In genomic region chr7:27277628-27278027, GRCh38 we compare ENCODE assay signal across 15 cellular contexts. TPM values are rescaled to one million over a fixed set of nuclear protein-coding genes. Genes with fewer than 3 reads are reported as not detected.
A peak's percentile ranks its signal among the peaks of the same experiment; 100 is the strongest.
DNase-seq lines count a peak whose midpoint lies in the region; ATAC-seq, FAIRE-seq and TF ChIP-seq lines count a peak whose summit lies in the region.
"Had no signal": no experiment of that assay in that cellular context is flagged by ENCODE, and none has a peak within 500 bp of the region (broad histone marks: within the 10 kb centered on the region; RNA-seq: fewer than 3 reads in every experiment).

No MANE protein-coding gene starts in this region.

- TF ChIP-seq POLR2A in K562 (conservative IDR thresholded peaks at IDR 0.05): no peak

- no peak overlapping the region for H2AFZ ChIP-seq in K562 (ENCODE audit: low read depth, low read length)

- TF ChIP-seq CTCF in BE2C (IDR thresholded peaks at IDR 0.05; ENCODE audit: low read depth, low read length) (no peak), K562 (IDR thresholded peaks at IDR 0.05 in 2 of 3, conservative IDR thresholded peaks at IDR 0.05 in 1 of 3; ENCODE audit: insufficient read depth in 2 of 3, low read depth in 1 of 3, low read length in 3 of 3) (no peak), liver (IDR thresholded peaks at IDR 0.05; ENCODE audit: low read depth, low read length, missing input control) (no peak)

- H4K20me1 ChIP-seq in K562 (replicated peaks; ENCODE audit: control insufficient read depth, insufficient read depth, low read length): no peaks in the 10 kb centered on the region

- no peak for TF ChIP-seq EP300 in K562 (IDR thresholded peaks at IDR 0.05; ENCODE audit: low read length)

- in situ Hi-C loops in K562 (cut with MboI): no loop called here

- H3K4me3 ChIP-seq in BE2C (ENCODE audit: low read depth, low read length) (no peak overlapping the region), K562 (no peak overlapping the region), liver (ENCODE audit: low read depth in 1 of 3, low read length in 3 of 3) (no peak overlapping the region)
- H3K4me3 ChIP-seq: esophagus muscularis mucosa, ovary, suprapubic skin had no signal

- no peak for FAIRE-seq in K562 (lab: Jason Lieb, UNC)
- FAIRE-seq: kidney, TTC549 had no signal

- BruUV-seq in K562 (replicated peaks; lab: Mats Ljungman, UMichigan): no TSS peak

- H3K27ac ChIP-seq in K562 (ENCODE audit: extremely low read depth, low read depth, low read length) (no peak overlapping the region), liver (ENCODE audit: low read depth in 1 of 2, low read length in 2 of 2) (peak overlapping the region; percentile 18 to 65)
- H3K27ac ChIP-seq: C4-2B, esophagus muscularis mucosa, ovary, suprapubic skin had no signal

- H3K9me3 ChIP-seq in BE2C: no peaks in the 10 kb centered on the region; the same call in 1 of the 2 replicates
- no peaks in the 10 kb centered on the region for H3K9me3 ChIP-seq in K562 (replicated peaks; ENCODE audit: control insufficient read depth, insufficient read depth, low read depth, low read length)
- H3K9me3 ChIP-seq in liver (ENCODE audit: control insufficient read depth in 4 of 4, low read length in 3 of 4): no peaks in the 10 kb centered on the region
- H3K9me3 ChIP-seq: ovary, suprapubic skin had no signal

- ATAC-seq in K562 (no peak), GM18861 (IDR thresholded peaks at IDR 0.05; ENCODE audit: unreplicated experiment) (no peak), HG03135 (IDR thresholded peaks at IDR 0.05; ENCODE audit: unreplicated experiment) (no peak), HG03439 (IDR thresholded peaks at IDR 0.05; ENCODE audit: unreplicated experiment) (no peak)

- H3K9ac ChIP-seq in K562 (ENCODE audit: insufficient read depth in 1 of 2, low read depth in 2 of 2, low read length in 2 of 2): no peak overlapping the region
- no peak overlapping the region for H3K9ac ChIP-seq in liver (ENCODE audit: low read depth in 1 of 2, low read length in 2 of 2)

- no peak overlapping the region for H3K4me2 ChIP-seq in K562 (ENCODE audit: insufficient read depth, low read length)

- no peak for TF ChIP-seq RAD21 in K562 (CRISPR knock-in tag; conservative IDR thresholded peaks at IDR 0.05 in 1 of 2, IDR thresholded peaks at IDR 0.05 in 1 of 2)
- TF ChIP-seq RAD21 in liver (IDR thresholded peaks at IDR 0.05): peak; percentile 45 to 55

- H3K9me1 ChIP-seq in K562 (ENCODE audit: control insufficient read depth, insufficient read depth, low read length): no peaks in the 10 kb centered on the region

- CTCF ChIA-PET in K562 (lab: Yijun Ruan, JAX; ENCODE audit: low intra/inter-chr PET ratio): no interaction called here

- 0% methylated on average over 2 of the region's 2 CpGs for WGBS in K562 (ENCODE audit: insufficient coverage, low coverage, missing lambda C conversion rate)
- 26% methylated on average over 2 of the region's 2 CpGs for whole genome bisulfite sequencing in liver

- H3K79me2 ChIP-seq in K562 (ENCODE audit: control insufficient read depth, insufficient read depth, low read length): no peaks in the 10 kb centered on the region

- no peaks in the 10 kb centered on the region for H3K36me3 ChIP-seq in BE2C
- no peaks in the 10 kb centered on the region for H3K36me3 ChIP-seq in K562 (ENCODE audit: control insufficient read depth, insufficient read depth, low read length)
- no peaks in the 10 kb centered on the region for H3K36me3 ChIP-seq in liver (ENCODE audit: control insufficient read depth in 4 of 4, insufficient read depth in 3 of 4, low read depth in 1 of 4, low read length in 3 of 4)
- H3K36me3 ChIP-seq: esophagus muscularis mucosa, ovary, suprapubic skin had no signal

- intact Hi-C loops in K562 (cut with micrococcal nuclease): no loop called here

- POLR2A ChIA-PET in K562 (lab: Yijun Ruan, JAX): no interaction called here

- H3K27me3 ChIP-seq in BE2C (peaks cover 14% of the 10 kb centered on the region), K562 (ENCODE audit: control insufficient read depth in 2 of 2, insufficient read depth in 2 of 2, low read length in 2 of 2) (peaks cover 0 to 4% of the 10 kb centered on the region in 2 experiments; a peak in 1 of 5 replicates), liver (ENCODE audit: control insufficient read depth in 4 of 4, insufficient read depth in 4 of 4, low read length in 3 of 4) (no peaks in the 10 kb centered on the region)
- H3K27me3 ChIP-seq: ovary had no signal

- H3K4me1 ChIP-seq in BE2C (no peaks in the 10 kb centered on the region), K562 (replicated peaks in 1 of 2; ENCODE audit: control insufficient read depth in 2 of 2, insufficient read depth in 2 of 2, low read length in 2 of 2) (no peaks in the 10 kb centered on the region), liver (ENCODE audit: control insufficient read depth in 4 of 4, insufficient read depth in 4 of 4, low read length in 3 of 4) (peaks cover 0 to 5% (median 0%) of the 10 kb centered on the region in 4 donors)
- H3K4me1 ChIP-seq: esophagus muscularis mucosa, suprapubic skin had no signal

- DNase-seq in BE2C (peak; percentile 11), HK-2 (ENCODE audit: unreplicated experiment) (peak; percentile 3), K562 (ENCODE audit: extremely low read depth in 1 of 4, low spot score in 3 of 4) (peak in 2 of 4 experiments; percentile 6 to 13), NCI-H345 (lab: John Stamatoyannopoulos, UW) (no peak)
- DNase-seq: kidney; stimulated activated CD4-positive, alpha-beta T cell treated with anti-CD3 and anti-CD28 coated beads, Interleukin-4, amount 100 ng/mL, for 4 hours had no signal

TF ChIP-seq in K562, 482 proteins besides CTCF, POLR2A, EP300 and RAD21:
- TF ChIP-seq ZNF232 (CRISPR knock-in tag; IDR thresholded peaks at IDR 0.05) (no peak), MYNN (IDR thresholded peaks at IDR 0.05) (peak; percentile 67; the same call in 1 of the 2 replicates), MYNN (CRISPR knock-in tag; IDR thresholded peaks at IDR 0.05) (no peak), RFX1 (IDR thresholded peaks at IDR 0.05) (peak; percentile 65)

TF ChIP-seq in liver, 16 proteins besides CTCF, POLR2A, EP300 and RAD21 (continues in another document):
- TF ChIP-seq HNF4G (IDR thresholded peaks at IDR 0.05) (no peak), YY1 (IDR thresholded peaks at IDR 0.05) (peak; percentile 39), NR2F2 (IDR thresholded peaks at IDR 0.05) (no peak), TAF1 (conservative IDR thresholded peaks at IDR 0.05) (no peak), FOXA2 (IDR thresholded peaks at IDR 0.05) (peak; percentile 55)
- TF ChIP-seq, protein P1, sequence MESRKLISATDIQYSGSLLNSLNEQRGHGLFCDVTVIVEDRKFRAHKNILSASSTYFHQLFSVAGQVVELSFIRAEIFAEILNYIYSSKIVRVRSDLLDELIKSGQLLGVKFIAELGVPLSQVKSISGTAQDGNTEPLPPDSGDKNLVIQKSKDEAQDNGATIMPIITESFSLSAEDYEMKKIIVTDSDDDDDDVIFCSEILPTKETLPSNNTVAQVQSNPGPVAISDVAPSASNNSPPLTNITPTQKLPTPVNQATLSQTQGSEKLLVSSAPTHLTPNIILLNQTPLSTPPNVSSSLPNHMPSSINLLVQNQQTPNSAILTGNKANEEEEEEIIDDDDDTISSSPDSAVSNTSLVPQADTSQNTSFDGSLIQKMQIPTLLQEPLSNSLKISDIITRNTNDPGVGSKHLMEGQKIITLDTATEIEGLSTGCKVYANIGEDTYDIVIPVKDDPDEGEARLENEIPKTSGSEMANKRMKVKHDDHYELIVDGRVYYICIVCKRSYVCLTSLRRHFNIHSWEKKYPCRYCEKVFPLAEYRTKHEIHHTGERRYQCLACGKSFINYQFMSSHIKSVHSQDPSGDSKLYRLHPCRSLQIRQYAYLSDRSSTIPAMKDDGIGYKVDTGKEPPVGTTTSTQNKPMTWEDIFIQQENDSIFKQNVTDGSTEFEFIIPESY (IDR thresholded peaks at IDR 0.05): peak; percentile 43

RNA-seq across cellular contexts. Expression of gene EVX1, which starts 35.0 kb away (rescaled TPM):
- not detected for polyA plus RNA-seq in BE2C (2012; ENCODE audit: insufficient read depth, insufficient read length, low read depth)
- total RNA-seq in K562 (2011; cell fraction: chromatin; rRNA removed; ENCODE audit: low replicate concordance): not detected in 2 replicates
- total RNA-seq in K562 (2011; cell fraction: nucleolus; rRNA removed): not detected in 2 replicates
- not detected in 2 replicates for total RNA-seq in K562 (2011; cell fraction: nucleoplasm; rRNA removed)
- total RNA-seq in K562 (2014; rRNA removed): not detected in 2 replicates
- not detected in 2 replicates for total RNA-seq in K562 (2014; rRNA removed; fragmentation: Illumina TruSeq; extraction: Trizol)
- total RNA-seq in K562 (2015; rRNA removed; fragmentation: Illumina TruSeq; extraction: Trizol): not detected in 2 replicates
- total RNA-seq in K562 (2021): not detected in 2 replicates
- polyA plus RNA-seq in K562 (2011; rRNA removed): not detected in 2 replicates
- polyA plus RNA-seq in K562 (2011; cell fraction: cytosol; rRNA removed): not detected in 2 replicates
- polyA plus RNA-seq in K562 (2011; cell fraction: nucleus; rRNA removed): not detected in 2 replicates
- polyA plus RNA-seq in K562 (2012): not detected in 2 replicates
- not detected in 2 replicates for polyA plus RNA-seq in K562 (2014; fragmentation: Illumina TruSeq; extraction: Trizol)
- polyA plus RNA-seq in K562 (2014; fragmentation: Nextera tagmentation; extraction: Ambion mirVana): not detected
- not detected in 2 replicates for polyA plus RNA-seq in K562 (2014; rRNA removed)
- not detected in 2 replicates for polyA minus RNA-seq in K562 (2011; rRNA and poly(A)+ RNA removed)
- not detected in 2 replicates for polyA minus RNA-seq in K562 (2011; cell fraction: cytosol; rRNA and poly(A)+ RNA removed)
- not detected in 2 replicates for polyA minus RNA-seq in K562 (2011; cell fraction: nucleus; rRNA and poly(A)+ RNA removed)
- not detected for total RNA-seq in liver
- polyA plus RNA-seq in liver: not detected
- total RNA-seq: esophagus muscularis mucosa, kidney, ovary, suprapubic skin had no signal
- polyA plus RNA-seq: ovary had no signal
